19 cellular contexts compared by ENCODE assay signal in genomic region chr10:69918036-69918435, GRCh38.
DNase-seq lines count a peak whose midpoint lies in the region; ATAC-seq and TF ChIP-seq lines count a peak whose summit lies in the region.
"Had no signal": no experiment of that assay in that cellular context is flagged by ENCODE, and none has a peak within 500 bp of the region (broad histone marks: within the 10 kb centered on the region; RNA-seq: fewer than 3 reads in every experiment).

No MANE protein-coding gene starts in this region.

- POLR2A ChIA-PET in WTC11 (lab: Charles Lee) = no interaction called here

- H3K4me3 ChIP-seq in BE2C (ENCODE audit: low read depth, low read length) (no peak overlapping the region), GM23338 (no peak overlapping the region), endodermal cell (ENCODE audit: low read length) (no peak overlapping the region)
- H3K4me3 ChIP-seq: A549 had no signal

- no peak overlapping the region for H3K4me3 Mint-ChIP-seq in GM23338
- H3K4me3 Mint-ChIP-seq in WTC11 = no peak overlapping the region
- H3K4me3 Mint-ChIP-seq in endodermal cell = no peak overlapping the region
- H3K4me3 Mint-ChIP-seq: CD4-positive, alpha-beta memory T cell had no signal

- H3K36me3 Mint-ChIP-seq in GM23338 (ENCODE audit: low read depth) (no peaks in the 10 kb centered on the region; the same call in 2 of the 3 replicates), WTC11 (no peaks in the 10 kb centered on the region), endodermal cell (ENCODE audit: low read depth) (peaks cover 6% of the 10 kb centered on the region)
- H3K36me3 Mint-ChIP-seq: CD4-positive, alpha-beta memory T cell had no signal

- no peaks in the 10 kb centered on the region for H3K9me2 ChIP-seq in GM23338 (ENCODE audit: insufficient read depth)

- no peak overlapping the region for H2AFZ ChIP-seq in GM23338

- H3K27ac Mint-ChIP-seq in GM23338 (no peak overlapping the region), WTC11 (no peak overlapping the region), endodermal cell (no peak overlapping the region)
- H3K27ac Mint-ChIP-seq: CD4-positive, alpha-beta memory T cell had no signal

- TF ChIP-seq CTCF in BE2C (IDR thresholded peaks at IDR 0.05; ENCODE audit: low read depth, low read length) (0 out of 2 replicates have a peak, but pooled peaks have one; percentile 6), GM23338 (conservative IDR thresholded peaks at IDR 0.05; ENCODE audit: low read depth in 2 of 2) (peak; percentile 40 to 55), WTC11 (IDR thresholded peaks at IDR 0.05) (no peak), endodermal cell (conservative IDR thresholded peaks at IDR 0.05) (peak; percentile 25)

- H3K79me2 ChIP-seq in GM23338 (replicated peaks; ENCODE audit: insufficient read depth) = no peaks in the 10 kb centered on the region

- peak overlapping the region; percentile 51; the same call in 1 of the 2 replicates for H3K4me2 ChIP-seq in GM23338
- H3K4me2 ChIP-seq: A549 had no signal

- no peaks in the 10 kb centered on the region for H3K9me3 ChIP-seq in BE2C
- H3K9me3 ChIP-seq in endodermal cell (ENCODE audit: control insufficient read depth, low read length) = no peaks in the 10 kb centered on the region
- H3K9me3 ChIP-seq: A549 had no signal

- H3K9me3 Mint-ChIP-seq in GM23338 = no peaks in the 10 kb centered on the region
- no peaks in the 10 kb centered on the region for H3K9me3 Mint-ChIP-seq in WTC11
- no peaks in the 10 kb centered on the region for H3K9me3 Mint-ChIP-seq in endodermal cell

- DNase-seq in BE2C = no peak
- peak; percentile 25 for DNase-seq in GM23338 (ENCODE audit: low spot score)
- no peak for DNase-seq in WTC11 (ENCODE audit: low spot score)
- DNase-seq in endodermal cell = no peak
- DNase-seq in pons (ENCODE audit: low spot score) = no peak
- no peak for DNase-seq in DMS 273 (lab: John Stamatoyannopoulos, UW; ENCODE audit: unreplicated experiment)
- DNase-seq in NCI-H2107 treated with DMSO at 0.1 percent for 48 hours (lab: John Stamatoyannopoulos, UW; ENCODE audit: unreplicated experiment) = no peak
- DNase-seq: 8988T; ACHN; AML-193; C1 segment of cervical spinal cord; CD4-positive, alpha-beta memory T cell; COR-L47; DMS53; DMS79 treated with DMSO at 0.1 percent for 48 hours; GF-D8; HCEC 1CT had no signal

- H3K9ac ChIP-seq in endodermal cell (ENCODE audit: extremely low read depth, low read length, poor library complexity, severe bottlenecking) = no peak overlapping the region

- H3K36me3 ChIP-seq in BE2C = no peaks in the 10 kb centered on the region
- H3K36me3 ChIP-seq in GM23338 (ENCODE audit: insufficient read depth) = no peaks in the 10 kb centered on the region
- H3K36me3 ChIP-seq in endodermal cell (ENCODE audit: control insufficient read depth, insufficient read depth, low read length) = no peaks in the 10 kb centered on the region

- H3F3A ChIP-seq in GM23338 (replicated peaks; ENCODE audit: low read depth) = no peaks in the 10 kb centered on the region

- no peaks in the 10 kb centered on the region for H4K20me1 ChIP-seq in GM23338 (replicated peaks; ENCODE audit: insufficient read depth)

- 40 to 65% methylated on average over 1 to 12 of the region's 12 CpGs for WGBS in endodermal cell (ENCODE audit: insufficient coverage in 1 of 2, insufficient read length in 1 of 2), 2 experiments

- H3K4me1 ChIP-seq in BE2C (no peaks in the 10 kb centered on the region), GM23338 (ENCODE audit: insufficient read depth) (no peaks in the 10 kb centered on the region; the same call in 1 of the 2 replicates), endodermal cell (ENCODE audit: control insufficient read depth, insufficient read depth, low read length) (no peaks in the 10 kb centered on the region)
- H3K4me1 ChIP-seq: A549 had no signal

- no peak overlapping the region for H3K27ac ChIP-seq in GM23338 (ENCODE audit: low read depth)
- no peak overlapping the region for H3K27ac ChIP-seq in endodermal cell (ENCODE audit: low read depth, low read length)
- H3K27ac ChIP-seq: A549 had no signal

- H3K27me3 ChIP-seq in BE2C = no peaks in the 10 kb centered on the region
- no peaks in the 10 kb centered on the region for H3K27me3 ChIP-seq in GM23338 (ENCODE audit: insufficient read depth)
- no peaks in the 10 kb centered on the region for H3K27me3 ChIP-seq in endodermal cell (ENCODE audit: control insufficient read depth, insufficient read depth, low read length, poor library complexity, severe bottlenecking)

- CTCF ChIA-PET in WTC11 (lab: Charles Lee) = interaction anchor here (0.6 to 9.2 kb wide), 18 partner anchors 13 to 281 kb away, joined by 3 to 316 read pairs (median 4); no protein-coding TSS in a partner anchor

- H3K4me1 Mint-ChIP-seq in GM23338 (peaks cover 24% of the 10 kb centered on the region), WTC11 (peaks cover 16% of the 10 kb centered on the region), endodermal cell (peaks cover 2% of the 10 kb centered on the region)
- H3K4me1 Mint-ChIP-seq: CD4-positive, alpha-beta memory T cell had no signal

- ATAC-seq in GM23338 (peak; percentile 11; the same call in 2 of the 3 replicates), WTC11 (no peak; the same call in 1 of the 2 replicates), SK-N-SH treated with all-trans-retinoic acid at 6 μM for 48 hours (no peak)
- ATAC-seq: A549 had no signal

- peaks cover 12% of the 10 kb centered on the region for H3K27me3 Mint-ChIP-seq in GM23338 (ENCODE audit: insufficient read depth, low read depth, poor library complexity)
- peaks cover 3% of the 10 kb centered on the region; the same call in 1 of the 2 replicates for H3K27me3 Mint-ChIP-seq in WTC11 (ENCODE audit: low read depth)
- H3K27me3 Mint-ChIP-seq in endodermal cell (ENCODE audit: insufficient read depth) = peaks cover 6% of the 10 kb centered on the region

TF ChIP-seq in GM23338, 12 proteins besides CTCF, POLR2A, EP300 and RAD21 (continues in another document):
- TF ChIP-seq JUNB (IDR thresholded peaks at IDR 0.05; ENCODE audit: unreplicated experiment) = no peak
- no peak for TF ChIP-seq ZNF114 (CRISPR knock-in tag; IDR thresholded peaks at IDR 0.05)
- TF ChIP-seq STAT1 (IDR thresholded peaks at IDR 0.05; ENCODE audit: unreplicated experiment) = no peak

TF ChIP-seq in WTC11, 78 proteins besides CTCF, POLR2A, EP300 and RAD21:
- TF ChIP-seq SOX15 (CRISPR knock-in tag; IDR thresholded peaks at IDR 0.05) (no peak), ZNF263 (CRISPR knock-in tag; IDR thresholded peaks at IDR 0.05; ENCODE audit: low read depth) (peak; percentile 36; the same call in 1 of the 2 replicates)

TF ChIP-seq in SK-N-SH treated with all-trans-retinoic acid at 6 μM for 48 hours, 23 proteins besides CTCF, POLR2A, EP300 and RAD21:
- no peak for TF ChIP-seq CREB5 (CRISPR knock-in tag; IDR thresholded peaks at IDR 0.05; ENCODE audit: low read depth)
- no peak for TF ChIP-seq CSDC2 (CRISPR knock-in tag; IDR thresholded peaks at IDR 0.05)
- TF ChIP-seq ESRRG (CRISPR knock-in tag; IDR thresholded peaks at IDR 0.05) = no peak
- TF ChIP-seq ISL1 (CRISPR knock-in tag; IDR thresholded peaks at IDR 0.05) = no peak
- no peak for TF ChIP-seq GLIS3 (CRISPR knock-in tag; IDR thresholded peaks at IDR 0.05)
- no peak for TF ChIP-seq ARNTL (CRISPR knock-in tag; IDR thresholded peaks at IDR 0.05; ENCODE audit: borderline replicate concordance, low read depth)
TF ChIP-seq in SK-N-SH treated with all-trans-retinoic acid at 6 μM for 48 hours: peak in this region for 0.
